Comparison of ENCODE assay signal across 25 cellular contexts in genomic region chrX:137198040-137198439, GRCh38.
DNase-seq lines count a peak whose midpoint lies in the region; ATAC-seq, FAIRE-seq and TF ChIP-seq lines count a peak whose summit lies in the region.
"Had no signal": no experiment of that assay in that cellular context is flagged by ENCODE, and none has a peak within 500 bp of the region (broad histone marks: within the 10 kb centered on the region; RNA-seq: fewer than 3 reads in every experiment).

No MANE protein-coding gene starts in this region.

- no peak overlapping the region for H3K27ac ChIP-seq in mammary epithelial cell (ENCODE audit: insufficient read depth, low read depth, low read length)
- H3K27ac ChIP-seq: 22Rv1; A549; BLaER1 treated with 17β-estradiol and CSF1 and Interleukin-3, amounts not matched to agents 10 nM and 100 nM had no signal

- H3K27me3 ChIP-seq in mammary epithelial cell (ENCODE audit: insufficient read depth, low read length) = no peaks in the 10 kb centered on the region
- no peaks in the 10 kb centered on the region for H3K27me3 ChIP-seq in bronchial epithelial cell (ENCODE audit: control insufficient read depth, insufficient read depth, low read length)
- H3K27me3 ChIP-seq: BE2C had no signal

- intact Hi-C loops in MCF 10A (cut with micrococcal nuclease) (no loop called here), mammary epithelial cell (cut with micrococcal nuclease) (no loop called here)

- no peak overlapping the region for H2AFZ ChIP-seq in mammary epithelial cell (ENCODE audit: low read depth, low read length)

- H3K27me3 Mint-ChIP-seq in MCF 10A (ENCODE audit: insufficient read depth, unreplicated experiment) = no peaks in the 10 kb centered on the region
- H3K27me3 Mint-ChIP-seq: CD4-positive, alpha-beta T cell had no signal

- ATAC-seq in esophagus mucosa (peak; percentile 47), HG03139 (IDR thresholded peaks at IDR 0.05; ENCODE audit: unreplicated experiment) (no peak), HG03460 (IDR thresholded peaks at IDR 0.05; ENCODE audit: unreplicated experiment) (no peak)
- ATAC-seq: A549 had no signal

- H3K4me3 ChIP-seq in mammary epithelial cell (replicated peaks in 1 of 3; ENCODE audit: insufficient read depth in 1 of 3, low read depth in 2 of 3, low read length in 3 of 3) (no peak overlapping the region), bronchial epithelial cell (ENCODE audit: low read depth, low read length) (no peak overlapping the region)
- H3K4me3 ChIP-seq: A549; BLaER1 treated with 17β-estradiol and CSF1 and Interleukin-3, amounts not matched to agents 10 nM and 100 nM; HAP-1 had no signal

- no peaks in the 10 kb centered on the region for H3K79me2 ChIP-seq in mammary epithelial cell (ENCODE audit: insufficient read depth, low read length)

- BruUV-seq in MCF 10A (replicated peaks; lab: Mats Ljungman, UMichigan) (no TSS peak), mammary epithelial cell (replicated peaks; lab: Mats Ljungman, UMichigan) (no TSS peak)

- H3K9ac ChIP-seq in mammary epithelial cell (ENCODE audit: insufficient read depth, low read length) = no peak overlapping the region
- H3K9ac ChIP-seq: BLaER1 treated with 17β-estradiol and CSF1 and Interleukin-3, amounts not matched to agents 10 nM and 100 nM had no signal

- CTCF ChIA-PET in MCF 10A (lab: Yijun Ruan, JAX) = interaction anchor here (0.7 to 1.3 kb wide), 2 partner anchors 31 to 829 kb away, joined by 3 read pairs; no protein-coding TSS in a partner anchor
- CTCF ChIA-PET in mammary epithelial cell (lab: Charles Lee; ENCODE audit: low non-redundant PET) = no interaction called here

- no peak overlapping the region for H3K4me2 ChIP-seq in mammary epithelial cell (ENCODE audit: insufficient read depth, low read depth, low read length)
- H3K4me2 ChIP-seq: A549; BLaER1 treated with 17β-estradiol and CSF1 and Interleukin-3, amounts not matched to agents 10 nM and 100 nM had no signal

- in situ Hi-C loops in mammary epithelial cell (cut with MboI; ENCODE audit: low sequenced_read_pairs in 2 of 2) = no loop called here

- H3K4me1 Mint-ChIP-seq in MCF 10A (ENCODE audit: insufficient read depth, unreplicated experiment) = peaks cover 8% of the 10 kb centered on the region
- H3K4me1 Mint-ChIP-seq: CD14-positive monocyte; CD8-positive, alpha-beta memory T cell had no signal

- no peaks in the 10 kb centered on the region for H3K4me1 ChIP-seq in mammary epithelial cell (ENCODE audit: insufficient read depth, low read length)
- H3K4me1 ChIP-seq: A549; BE2C; BLaER1 treated with 17β-estradiol and CSF1 and Interleukin-3, amounts not matched to agents 10 nM and 100 nM; HAP-1 had no signal

- 36% methylated on average over 4 of the region's 4 CpGs for WGBS in mammary epithelial cell (ENCODE audit: low coverage, missing lambda C conversion rate)

- FAIRE-seq in bronchial epithelial cell (lab: Jason Lieb, UNC) = no peak
- FAIRE-seq: A549, G401.6, GM12892, H54 had no signal

- POLR2A ChIA-PET in MCF 10A (lab: Yijun Ruan, JAX) = no interaction called here

- no peak overlapping the region for H3K27ac Mint-ChIP-seq in MCF 10A (ENCODE audit: low read depth, unreplicated experiment)
- H3K27ac Mint-ChIP-seq: CD14-positive monocyte; CD4-positive, alpha-beta T cell; CD8-positive, alpha-beta memory T cell; HFFc6 had no signal

- no peaks in the 10 kb centered on the region for H3K36me3 Mint-ChIP-seq in MCF 10A (ENCODE audit: insufficient read depth, unreplicated experiment)
- H3K36me3 Mint-ChIP-seq: CD14-positive monocyte; CD8-positive, alpha-beta memory T cell had no signal

- TF ChIP-seq CTCF in MCF 10A (IDR thresholded peaks at IDR 0.05; ENCODE audit: unreplicated experiment) (no peak), mammary epithelial cell (conservative IDR thresholded peaks at IDR 0.05 in 1 of 2, IDR thresholded peaks at IDR 0.05 in 1 of 2; ENCODE audit: extremely low read depth in 1 of 2, insufficient read depth in 1 of 2, low read depth in 1 of 2, low read length in 2 of 2) (no peak), bronchial epithelial cell (IDR thresholded peaks at IDR 0.05; ENCODE audit: insufficient read depth, low read length, severe bottlenecking) (no peak)

- dilution Hi-C loops in mammary epithelial cell (cut with HindIII; ENCODE audit: low sequenced_read_pairs) = no loop called here

- H3K9me3 ChIP-seq in mammary epithelial cell (replicated peaks; ENCODE audit: insufficient read depth, low read length) = no peaks in the 10 kb centered on the region
- H3K9me3 ChIP-seq: A549; BE2C; BLaER1 treated with 17β-estradiol and CSF1 and Interleukin-3, amounts not matched to agents 10 nM and 100 nM; HAP-1 had no signal

- DNase-seq in MCF 10A (ENCODE audit: unreplicated experiment) = peak; percentile 42
- DNase-seq in mammary epithelial cell = no peak
- DNase-seq in bronchial epithelial cell (ENCODE audit: low read depth) = peak; percentile 84
- DNase-seq: ACHN; AML-193; BE2C; Calu3; CD4-positive, alpha-beta T cell; CD8-positive, alpha-beta memory T cell; COR-L47; DMS153; DND-41; GOT3; HFFc6 had no signal

- H4K20me1 ChIP-seq in mammary epithelial cell (ENCODE audit: insufficient read depth, low read length) = no peaks in the 10 kb centered on the region
- H4K20me1 ChIP-seq: BLaER1 treated with 17β-estradiol and CSF1 and Interleukin-3, amounts not matched to agents 10 nM and 100 nM had no signal

- no peaks in the 10 kb centered on the region for H3K9me3 Mint-ChIP-seq in MCF 10A (ENCODE audit: unreplicated experiment)
- H3K9me3 Mint-ChIP-seq: CD14-positive monocyte; CD4-positive, alpha-beta T cell had no signal

- H3K36me3 ChIP-seq in mammary epithelial cell (ENCODE audit: insufficient read depth, low read length) = no peaks in the 10 kb centered on the region
- H3K36me3 ChIP-seq in bronchial epithelial cell (ENCODE audit: control insufficient read depth, insufficient read depth, low read length) = no peaks in the 10 kb centered on the region
- H3K36me3 ChIP-seq: BE2C; BLaER1 treated with 17β-estradiol and CSF1 and Interleukin-3, amounts not matched to agents 10 nM and 100 nM; HAP-1 had no signal

- H3K4me3 Mint-ChIP-seq in MCF 10A (ENCODE audit: unreplicated experiment) = no peak overlapping the region
- H3K4me3 Mint-ChIP-seq: CD14-positive monocyte; CD4-positive, alpha-beta T cell; HFFc6 had no signal
